Comparison of ENCODE assay signal across 5 cellular contexts in genomic region chr11:44205836-44206235, GRCh38.
"Had no signal": no experiment of that assay in that cellular context is flagged by ENCODE, and none has a peak within 500 bp of the region (broad histone marks: within the 10 kb centered on the region; RNA-seq: fewer than 3 reads in every experiment).

No MANE protein-coding gene starts in this region.

- H3K4me3 ChIP-seq: K562 had no signal

- H3K27ac ChIP-seq: HL-60 had no signal

- ATAC-seq: HepG2, K562 had no signal

- DNase-seq: IMR-90, KBM-7 had no signal
